Comparison of ENCODE assay signal across 8 cellular contexts in the genomic region with DNA sequence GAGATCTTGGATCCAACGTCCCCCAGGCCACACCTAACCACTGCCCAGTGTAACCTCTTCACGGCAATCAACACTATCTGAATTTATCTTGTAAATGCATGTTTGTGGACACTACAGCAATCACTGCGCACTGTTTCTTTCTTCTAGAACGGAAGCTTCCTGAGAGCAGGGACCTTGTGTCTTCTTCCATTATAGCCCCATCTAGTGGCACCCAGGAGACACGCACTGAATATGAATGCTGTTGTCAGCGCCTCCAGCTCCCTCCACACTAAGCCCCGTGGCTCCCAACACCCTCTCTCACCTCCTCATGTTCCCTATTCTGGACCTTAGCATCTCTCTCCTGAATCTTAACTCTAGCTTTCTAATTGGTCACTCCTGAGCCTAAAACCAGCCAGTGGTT.
DNase-seq lines count a peak whose midpoint lies in the region; ATAC-seq and TF ChIP-seq lines count a peak whose summit lies in the region.

No MANE protein-coding gene starts in this region.

- H3K4me3 ChIP-seq in breast epithelium (no peak overlapping the region), PC-9 (no peak overlapping the region), fibroblast of lung (replicated peaks in 1 of 4; ENCODE audit: control extremely low read depth in 1 of 4, insufficient read depth in 1 of 4, low read depth in 3 of 4, low read length in 4 of 4) (no peak overlapping the region), transverse colon (no peak overlapping the region)

- BruUV-seq in MCF 10A (replicated peaks; lab: Mats Ljungman, UMichigan) (no TSS peak), PC-9 (replicated peaks; lab: Mats Ljungman, UMichigan) (no TSS peak)

- in situ Hi-C loops in transverse colon (cut with MboI; ENCODE audit: low pct_ligation_motif_present in 1 of 4, low pct_unique_long_range_greater_than_20kb in 1 of 4, low sequenced_read_pairs in 3 of 4) = no loop called here

- H4K20me1 ChIP-seq in PC-9 (ENCODE audit: insufficient read depth) (peaks cover 3% of the 10 kb centered on the region; the same call in 1 of the 2 replicates), fibroblast of lung (ENCODE audit: control insufficient read depth, extremely low read depth, insufficient read depth, low read length) (no peaks in the 10 kb centered on the region)

- peaks cover 10% of the 10 kb centered on the region for H3K4me1 Mint-ChIP-seq in MCF 10A (ENCODE audit: insufficient read depth, unreplicated experiment)

- POLR2A ChIA-PET in MCF 10A (lab: Yijun Ruan, JAX) (no interaction called here), PC-9 (lab: Charles Lee; ENCODE audit: unreplicated experiment) (no interaction called here)

- H3K9me3 ChIP-seq in breast epithelium (no peaks in the 10 kb centered on the region), PC-9 (ENCODE audit: insufficient read depth, low read depth) (no peaks in the 10 kb centered on the region), fibroblast of lung (ENCODE audit: control insufficient read depth, insufficient read depth, low read depth, low read length) (no peaks in the 10 kb centered on the region), transverse colon (no peaks in the 10 kb centered on the region)

- TF ChIP-seq EP300 in transverse colon (IDR thresholded peaks at IDR 0.05; ENCODE audit: low read depth) = no peak

- WGBS in transverse colon (ENCODE audit: low coverage in 1 of 2), 2 donors = 93% methylated on average over 7 of the region's 7 CpGs; no CpG with 5 or more reads in 1 of the 2 donors

- H3K9ac ChIP-seq in fibroblast of lung (ENCODE audit: insufficient read depth, low read length) = no peak overlapping the region

- H3K79me2 ChIP-seq in PC-9 (ENCODE audit: low read depth) (no peaks in the 10 kb centered on the region), fibroblast of lung (ENCODE audit: control insufficient read depth, insufficient read depth, low read length) (no peaks in the 10 kb centered on the region)

- no peak overlapping the region for H3K4me3 Mint-ChIP-seq in MCF 10A (ENCODE audit: unreplicated experiment)

- H3K9me3 Mint-ChIP-seq in MCF 10A (ENCODE audit: unreplicated experiment) = no peaks in the 10 kb centered on the region

- CTCF ChIA-PET in MCF 10A (lab: Yijun Ruan, JAX) = interaction anchor here (0.6 to 1.9 kb wide), 11 partner anchors 12 to 1494 kb away, joined by 3 to 15 read pairs (median 3); a partner anchor contains a TSS
- CTCF ChIA-PET in PC-9 (lab: Charles Lee) = interaction anchor here (0.6 kb wide), 1 partner anchor 314 kb away, joined by 3 read pairs; no protein-coding TSS in a partner anchor

- TF ChIP-seq POLR2A in breast epithelium (IDR thresholded peaks at IDR 0.05) = no peak
- TF ChIP-seq POLR2A in transverse colon (IDR thresholded peaks at IDR 0.05) = no peak

- no peaks in the 10 kb centered on the region for H3F3A ChIP-seq in PC-9 (ENCODE audit: insufficient read depth, low read depth)

- H3K27ac ChIP-seq in breast epithelium (no peak overlapping the region), PC-9 (no peak overlapping the region), fibroblast of lung (ENCODE audit: insufficient read depth, low read length) (no peak overlapping the region), transverse colon (no peak overlapping the region)

- peaks cover 17% of the 10 kb centered on the region for H3K36me3 Mint-ChIP-seq in MCF 10A (ENCODE audit: insufficient read depth, unreplicated experiment)

- peak; percentile 36 for DNase-seq in MCF 10A (ENCODE audit: unreplicated experiment)
- no peak for DNase-seq in breast epithelium (ENCODE audit: low spot score in 2 of 2)
- DNase-seq in PC-9 = no peak
- DNase-seq in fibroblast of lung (ENCODE audit: low read depth in 2 of 2) = no peak
- DNase-seq in transverse colon = no peak
- DNase-seq in NCI-H146 (lab: John Stamatoyannopoulos, UW) = no peak
- DNase-seq in EL = no peak

- intact Hi-C loops in MCF 10A (cut with micrococcal nuclease) (no loop called here), breast epithelium (cut with DNase I; ENCODE audit: low total_unique reads) (no loop called here), PC-9 (cut with micrococcal nuclease; ENCODE audit: unreplicated experiment) (no loop called here), transverse colon (cut with DNase I; ENCODE audit: low total_unique reads) (no loop called here)

- H3K4me1 ChIP-seq in breast epithelium = no peaks in the 10 kb centered on the region
- no peaks in the 10 kb centered on the region for H3K4me1 ChIP-seq in PC-9 (replicated peaks; ENCODE audit: insufficient read depth)
- no peaks in the 10 kb centered on the region for H3K4me1 ChIP-seq in fibroblast of lung (ENCODE audit: control insufficient read depth, extremely low read depth, insufficient read depth, low read length)
- H3K4me1 ChIP-seq in transverse colon = no peaks in the 10 kb centered on the region

- H3K27ac Mint-ChIP-seq in MCF 10A (ENCODE audit: low read depth, unreplicated experiment) = no peak overlapping the region

- H3K9me2 ChIP-seq in PC-9 (ENCODE audit: insufficient read depth) = no peaks in the 10 kb centered on the region

- H3K27me3 ChIP-seq in breast epithelium (no peaks in the 10 kb centered on the region), PC-9 (ENCODE audit: insufficient read depth, low read depth) (no peaks in the 10 kb centered on the region), fibroblast of lung (ENCODE audit: control insufficient read depth, insufficient read depth, low read length) (no peaks in the 10 kb centered on the region), transverse colon (no peaks in the 10 kb centered on the region)

- ATAC-seq in HG02798 (IDR thresholded peaks at IDR 0.05; ENCODE audit: poor library complexity, unreplicated experiment) = no peak

- H3K4me2 ChIP-seq in PC-9 = no peak overlapping the region
- H3K4me2 ChIP-seq in fibroblast of lung (ENCODE audit: extremely low read depth, insufficient read depth, low read length) = no peak overlapping the region

- H2AFZ ChIP-seq in PC-9 (no peak overlapping the region), fibroblast of lung (ENCODE audit: low read length) (no peak overlapping the region)

- TF ChIP-seq CTCF in MCF 10A (IDR thresholded peaks at IDR 0.05; ENCODE audit: unreplicated experiment) (peak; percentile 28), breast epithelium (IDR thresholded peaks at IDR 0.05) (no peak), PC-9 (conservative IDR thresholded peaks at IDR 0.05) (peak; percentile 58), fibroblast of lung (conservative IDR thresholded peaks at IDR 0.05 in 1 of 2, IDR thresholded peaks at IDR 0.05 in 1 of 2; ENCODE audit: low read depth in 1 of 2, low read length in 2 of 2) (peak; percentile 28 to 45), transverse colon (IDR thresholded peaks at IDR 0.05) (peak in 3 of 5 experiments; percentile 23 to 36 (median 33))

- H3K36me3 ChIP-seq in breast epithelium (no peaks in the 10 kb centered on the region), PC-9 (ENCODE audit: low read depth) (no peaks in the 10 kb centered on the region), fibroblast of lung (ENCODE audit: control insufficient read depth, insufficient read depth, low read length) (peaks cover 1% of the 10 kb centered on the region), transverse colon (peaks cover 0 to 3% (median 0%) of the 10 kb centered on the region in 4 donors)

- no peaks in the 10 kb centered on the region for H3K27me3 Mint-ChIP-seq in MCF 10A (ENCODE audit: insufficient read depth, unreplicated experiment)

Comparison
In these comparisons a context has a peak if more than half of its experiments do, and no peak if none do; other contexts are left out.
1. CTCF ChIP-seq: peak in MCF 10A (single experiment), PC-9 (single experiment), fibroblast of lung (2 of 2) and transverse colon (3 of 5); none in breast epithelium (0 of 3).